19 cellular contexts compared by ENCODE assay signal in the genomic region with DNA sequence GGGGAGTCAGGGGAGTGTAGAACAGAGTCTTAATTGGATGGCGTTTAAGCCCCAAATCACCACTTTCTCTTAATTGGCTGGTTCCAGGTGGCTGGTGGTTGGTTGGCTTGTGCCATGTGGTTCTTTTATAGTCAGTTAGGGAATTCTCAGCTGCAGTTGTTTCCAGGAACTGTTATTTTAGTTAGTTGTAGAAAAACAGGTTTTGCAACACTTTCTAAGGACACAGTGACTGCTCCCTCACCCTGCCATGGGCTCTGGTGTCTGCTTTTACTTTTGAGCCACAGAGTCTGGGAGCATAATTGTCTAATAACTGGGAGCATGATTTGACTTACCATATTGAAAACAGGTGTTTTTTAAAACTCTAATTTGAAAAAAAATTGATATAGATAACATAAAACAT.
DNase-seq lines count a peak whose midpoint lies in the region; ATAC-seq and TF ChIP-seq lines count a peak whose summit lies in the region.
"Had no signal": no experiment of that assay in that cellular context is flagged by ENCODE, and none has a peak within 500 bp of the region (broad histone marks: within the 10 kb centered on the region; RNA-seq: fewer than 3 reads in every experiment).

No MANE protein-coding gene starts in this region.

- H3T11ph ChIP-seq in H9 (ENCODE audit: low read length), result no peak overlapping the region

- TF ChIP-seq POLR2A in right lobe of liver (IDR thresholded peaks at IDR 0.05), result no peak

- peak overlapping the region; percentile 65 for H2AFZ ChIP-seq in H9 (ENCODE audit: low read length)

- H2BK15ac ChIP-seq in H9 (ENCODE audit: low read depth, low read length), result no peak overlapping the region

- no TSS peak for BruUV-seq in Calu3 (replicated peaks; lab: Mats Ljungman, UMichigan)

- no peak for ATAC-seq in right lobe of liver
- ATAC-seq: activated CD8-positive, alpha-beta memory T cell treated with anti-CD3 and anti-CD28 coated beads, Interleukin-2, amount 10 ng/mL, durations not matched to agents 7 days and 5 days; HCT116 had no signal

- H2BK12ac ChIP-seq in H9 (ENCODE audit: insufficient read length, low read depth, low read length), result no peak overlapping the region

- H3K27ac Mint-ChIP-seq in Calu3 (ENCODE audit: unreplicated experiment) (no peak overlapping the region), H9 (no peak overlapping the region; a peak in 1 of 7 replicates), osteocyte (ENCODE audit: unreplicated experiment) (peak overlapping the region; percentile 31)
- H3K27ac Mint-ChIP-seq: activated CD4-positive, alpha-beta T cell treated with anti-CD3 and anti-CD28 coated beads, Interleukin-2, amount 10 ng/mL, durations not matched to agents 24 days and 14 days; activated CD8-positive, alpha-beta memory T cell treated with anti-CD3 and anti-CD28 coated beads, Interleukin-2, amount 10 ng/mL, durations not matched to agents 7 days and 5 days; activated naive CD8-positive, alpha-beta T cell; activated T-helper 1 cell treated with anti-CD3 and anti-CD28 coated beads, Interleukin-12 subunit alpha, Interleukin-12 subunit beta, Interleukin-2, Interleukin-4 antibody, amounts not matched to agents 30 ng/mL and 10 ng/mL and 1 ng/mL, durations not matched to agents 14 hours and 24 hours and 36 hours; CD4-positive, CD25-positive, alpha-beta regulatory T cell had no signal

- H2BK20ac ChIP-seq in H9 (ENCODE audit: low read depth, low read length, poor library complexity, severe bottlenecking), result no peak overlapping the region

- H3K23me2 ChIP-seq in H9 (ENCODE audit: insufficient read length, low read depth, low read length, poor library complexity, severe bottlenecking), result no peaks in the 10 kb centered on the region

- H2BK120ac ChIP-seq in H9 (ENCODE audit: low read depth, low read length, poor library complexity, severe bottlenecking), result no peak overlapping the region

- no peak overlapping the region for H3K56ac ChIP-seq in H9 (ENCODE audit: insufficient read length, low read depth, low read length)

- CTCF ChIA-PET in Calu3 (lab: Charles Lee), result no interaction called here

- no peak overlapping the region for H3K18ac ChIP-seq in H9 (ENCODE audit: insufficient read length, low read depth, low read length)

- no peak overlapping the region for H4K8ac ChIP-seq in H9 (replicated peaks; ENCODE audit: insufficient read length, low read depth, low read length)

- TF ChIP-seq CTCF in Calu3 (IDR thresholded peaks at IDR 0.05; ENCODE audit: unreplicated experiment) (no peak), H9 (conservative IDR thresholded peaks at IDR 0.05) (no peak), fibroblast of villous mesenchyme (IDR thresholded peaks at IDR 0.05; ENCODE audit: insufficient read depth, low read depth, low read length) (no peak), osteocyte (IDR thresholded peaks at IDR 0.05) (no peak), right lobe of liver (IDR thresholded peaks at IDR 0.05) (no peak)

- H3K14ac ChIP-seq in H9 (ENCODE audit: insufficient read depth, low read length), result no peak overlapping the region

- no peak overlapping the region for H3K4me3 Mint-ChIP-seq in Calu3 (ENCODE audit: low read depth, unreplicated experiment)
- H3K4me3 Mint-ChIP-seq in H9, result no peak overlapping the region
- no peak overlapping the region for H3K4me3 Mint-ChIP-seq in osteocyte (ENCODE audit: unreplicated experiment)
- H3K4me3 Mint-ChIP-seq: activated CD4-positive, alpha-beta T cell treated with anti-CD3 and anti-CD28 coated beads, Interleukin-2, amount 10 ng/mL, durations not matched to agents 24 days and 14 days; activated CD8-positive, alpha-beta memory T cell treated with anti-CD3 and anti-CD28 coated beads, Interleukin-2, amount 10 ng/mL, durations not matched to agents 7 days and 5 days; activated naive CD8-positive, alpha-beta T cell; activated T-helper 1 cell treated with anti-CD3 and anti-CD28 coated beads, Interleukin-12 subunit alpha, Interleukin-12 subunit beta, Interleukin-2, Interleukin-4 antibody, amounts not matched to agents 30 ng/mL and 10 ng/mL and 1 ng/mL, durations not matched to agents 14 hours and 24 hours and 36 hours; CD4-positive, CD25-positive, alpha-beta regulatory T cell had no signal

- no peak overlapping the region for H3K9ac ChIP-seq in H9 (ENCODE audit: extremely low read depth, insufficient read length, low read length)

- H3K27me3 Mint-ChIP-seq in Calu3 (ENCODE audit: unreplicated experiment), result no peaks in the 10 kb centered on the region
- H3K27me3 Mint-ChIP-seq in H9 (ENCODE audit: low read depth), result no peaks in the 10 kb centered on the region
- no peaks in the 10 kb centered on the region for H3K27me3 Mint-ChIP-seq in osteocyte (ENCODE audit: unreplicated experiment)
- H3K27me3 Mint-ChIP-seq: activated CD4-positive, alpha-beta T cell treated with anti-CD3 and anti-CD28 coated beads, Interleukin-2, amount 10 ng/mL, durations not matched to agents 24 days and 14 days; activated CD8-positive, alpha-beta memory T cell treated with anti-CD3 and anti-CD28 coated beads, Interleukin-2, amount 10 ng/mL, durations not matched to agents 7 days and 5 days; activated naive CD8-positive, alpha-beta T cell; CD4-positive, CD25-positive, alpha-beta regulatory T cell had no signal

- H3K79me1 ChIP-seq in H9 (ENCODE audit: insufficient read depth, low read depth, low read length, poor library complexity, severe bottlenecking), result no peaks in the 10 kb centered on the region

- H2AK5ac ChIP-seq in H9 (ENCODE audit: insufficient read length, low read length), result no peak overlapping the region

- no peak overlapping the region for H3K4me2 ChIP-seq in H9 (ENCODE audit: insufficient read depth, insufficient read length, low read length)

- H3K27me3 ChIP-seq in H9 (ENCODE audit: insufficient read depth, low read length), result no peaks in the 10 kb centered on the region
- no peaks in the 10 kb centered on the region for H3K27me3 ChIP-seq in right lobe of liver
- H3K27me3 ChIP-seq: neutrophil had no signal

- H3K36me3 Mint-ChIP-seq in Calu3 (ENCODE audit: insufficient read depth, unreplicated experiment) (no peaks in the 10 kb centered on the region), H9 (ENCODE audit: insufficient read depth in 1 of 3, low read depth in 3 of 3) (peaks cover 0 to 3% (median 0%) of the 10 kb centered on the region in 3 experiments; a peak in 1 of 7 replicates), osteocyte (ENCODE audit: unreplicated experiment) (no peaks in the 10 kb centered on the region)
- H3K36me3 Mint-ChIP-seq: activated CD8-positive, alpha-beta memory T cell treated with anti-CD3 and anti-CD28 coated beads, Interleukin-2, amount 10 ng/mL, durations not matched to agents 7 days and 5 days; activated naive CD8-positive, alpha-beta T cell; CD4-positive, CD25-positive, alpha-beta regulatory T cell had no signal

- no peaks in the 10 kb centered on the region for H3K79me2 ChIP-seq in H9 (ENCODE audit: insufficient read depth, low read length)

- WGBS in H9 (ENCODE audit: extremely low coverage, insufficient read length, low lambda C conversion rate), result no CpG with 5 or more reads among the region's 1 CpG
- WGBS in right lobe of liver (ENCODE audit: insufficient coverage, low coverage, low lambda C conversion rate, missing lambda C conversion rate), result 0% methylated on average over 1 of the region's 1 CpG

- H3K4me1 ChIP-seq in H9 (ENCODE audit: insufficient read depth, low read length), result no peaks in the 10 kb centered on the region; the same call in none of the 2 replicates
- no peaks in the 10 kb centered on the region for H3K4me1 ChIP-seq in right lobe of liver

- H3K4me3 ChIP-seq in fibroblast of villous mesenchyme (ENCODE audit: low read depth, low read length) (no peak overlapping the region), right lobe of liver (no peak overlapping the region)

- no peak overlapping the region for H3K4ac ChIP-seq in H9 (ENCODE audit: low read depth, low read length)

- H3K36me3 ChIP-seq in right lobe of liver, result no peaks in the 10 kb centered on the region
- H3K36me3 ChIP-seq: neutrophil had no signal

- H4K91ac ChIP-seq in H9 (ENCODE audit: insufficient read length, low read depth, low read length), result no peak overlapping the region

- H4K20me1 ChIP-seq in H9 (ENCODE audit: control insufficient read depth, insufficient read depth, insufficient read length), result no peaks in the 10 kb centered on the region

- intact Hi-C loops in Calu3 (cut with micrococcal nuclease; ENCODE audit: unreplicated experiment), result no loop called here
- intact Hi-C loops in right lobe of liver (cut with DNase I), result no loop called here

- peaks cover under 1% of the 10 kb centered on the region for H3K9me3 Mint-ChIP-seq in Calu3 (ENCODE audit: low read depth, unreplicated experiment)
- H3K9me3 Mint-ChIP-seq in H9, result peaks cover 0 to 3% of the 10 kb centered on the region in 2 experiments; a peak in 1 of 5 replicates
- no peaks in the 10 kb centered on the region for H3K9me3 Mint-ChIP-seq in osteocyte (ENCODE audit: unreplicated experiment)
- H3K9me3 Mint-ChIP-seq: activated CD4-positive, alpha-beta T cell treated with anti-CD3 and anti-CD28 coated beads, Interleukin-2, amount 10 ng/mL, durations not matched to agents 24 days and 14 days; activated T-helper 1 cell treated with anti-CD3 and anti-CD28 coated beads, Interleukin-12 subunit alpha, Interleukin-12 subunit beta, Interleukin-2, Interleukin-4 antibody, amounts not matched to agents 30 ng/mL and 10 ng/mL and 1 ng/mL, durations not matched to agents 14 hours and 24 hours and 36 hours had no signal

- H4K5ac ChIP-seq in H9 (ENCODE audit: insufficient read length, low read depth, low read length), result no peak overlapping the region

- H3K9me3 ChIP-seq in H9 (ENCODE audit: control insufficient read depth, low read depth, low read length), result no peaks in the 10 kb centered on the region
- H3K9me3 ChIP-seq in right lobe of liver, result no peaks in the 10 kb centered on the region
- H3K9me3 ChIP-seq: neutrophil had no signal

- DNase-seq in Calu3 (peak; percentile 5), H9 (no peak), fibroblast of villous mesenchyme (ENCODE audit: low read depth) (peak; percentile 51), osteocyte (ENCODE audit: extremely low spot score, unreplicated experiment) (no peak), kidney glomerular epithelial cell (lab: John Stamatoyannopoulos, UW) (no peak), KG1 (lab: John Stamatoyannopoulos, UW) (no peak), right lobe of liver (no peak), NCI-H187 treated with DMSO at 0.1 percent for 48 hours (lab: John Stamatoyannopoulos, UW) (no peak)
- DNase-seq: activated CD4-positive, alpha-beta T cell treated with anti-CD3 and anti-CD28 coated beads, Interleukin-2, amount 10 ng/mL, durations not matched to agents 24 days and 14 days; activated CD8-positive, alpha-beta memory T cell treated with anti-CD3 and anti-CD28 coated beads, Interleukin-2, amount 10 ng/mL, durations not matched to agents 7 days and 5 days; CD4-positive, CD25-positive, alpha-beta regulatory T cell; NCI-H1105; NCI-H2081 treated with DMSO at 0.1 percent for 48 hours; NCI-H524; T-helper 1 cell had no signal

- H3K4me1 Mint-ChIP-seq in Calu3 (ENCODE audit: low read depth, unreplicated experiment), result peaks cover 9% of the 10 kb centered on the region
- peaks cover 32 to 36% of the 10 kb centered on the region in 2 experiments for H3K4me1 Mint-ChIP-seq in H9
- peaks cover 39% of the 10 kb centered on the region for H3K4me1 Mint-ChIP-seq in osteocyte (ENCODE audit: unreplicated experiment)
- H3K4me1 Mint-ChIP-seq: activated CD4-positive, alpha-beta T cell treated with anti-CD3 and anti-CD28 coated beads, Interleukin-2, amount 10 ng/mL, durations not matched to agents 24 days and 14 days; activated CD8-positive, alpha-beta memory T cell treated with anti-CD3 and anti-CD28 coated beads, Interleukin-2, amount 10 ng/mL, durations not matched to agents 7 days and 5 days; CD4-positive, CD25-positive, alpha-beta regulatory T cell had no signal

- no peak overlapping the region for H3K23ac ChIP-seq in H9 (ENCODE audit: insufficient read length, low read depth, low read length)

- H3K27ac ChIP-seq in H9 (ENCODE audit: insufficient read length, low read depth, low read length) (no peak overlapping the region), right lobe of liver (no peak overlapping the region)
- H3K27ac ChIP-seq: neutrophil had no signal

- no peak overlapping the region for H2BK5ac ChIP-seq in H9 (ENCODE audit: insufficient read length, low read length)

Comparison
In these comparisons a context has a peak if more than half of its experiments do, and no peak if none do; other contexts are left out.
1. DNase-seq: peak in Calu3 (single experiment) and fibroblast of villous mesenchyme (single experiment); none in H9 (single experiment), osteocyte (single experiment), kidney glomerular epithelial cell (single experiment), KG1 (single experiment), right lobe of liver (0 of 3) and NCI-H187 treated with DMSO at 0.1 percent for 48 hours (single experiment).